ENCODE assay signal across 9 cellular contexts in genomic region chr11:49208006-49208721, GRCh38. TPM values are rescaled to one million over a fixed set of nuclear protein-coding genes. Genes with fewer than 3 reads are reported as not detected.
DNase-seq lines count a peak whose midpoint lies in the region; ATAC-seq, FAIRE-seq and TF ChIP-seq lines count a peak whose summit lies in the region.
"Had no signal": no experiment of that assay in that cellular context is flagged by ENCODE, and none has a peak within 500 bp of the region (broad histone marks: within the 10 kb centered on the region; RNA-seq: fewer than 3 reads in every experiment).

TSS of gene FOLH1 (minus strand) at chr11:49208602. CDS start at chr11:49208409, 193 bp downstream.

- no peak within 1 kb of the TSS for H2BK5ac ChIP-seq in H1 (ENCODE audit: low read depth, low read length)

- TF ChIP-seq RAD21 in H1 (IDR thresholded peaks at IDR 0.05 in 1 of 2, conservative IDR thresholded peaks at IDR 0.05 in 1 of 2; ENCODE audit: low read depth in 2 of 2, low read length in 2 of 2): no peak

- 90% methylated on average over 19 of the region's 48 CpGs; no CpG with 5 or more reads in 1 of the 2 experiments for WGBS in H1 (ENCODE audit: extremely low coverage in 1 of 2, insufficient coverage in 1 of 2, insufficient read length in 1 of 2, insufficient replicate concordance in 2 of 2, low coverage in 1 of 2, low lambda C conversion rate in 2 of 2, missing lambda C conversion rate in 1 of 2), 2 experiments

- no peak within 1 kb of the TSS for H4K5ac ChIP-seq in H1 (ENCODE audit: insufficient read length, low read depth, low read length)

- no peak within 1 kb of the TSS for H3K4ac ChIP-seq in H1 (replicated peaks; ENCODE audit: insufficient read length, low read depth, low read length)

- no peak within 1 kb of the TSS for H3K18ac ChIP-seq in H1 (ENCODE audit: extremely low read depth, low read length)

- H3K27ac Mint-ChIP-seq in CD4-positive, alpha-beta T cell: no peak within 1 kb of the TSS

- H3K4me1 ChIP-seq in ACC112 (ENCODE audit: control insufficient read depth, insufficient read depth, low read length, unreplicated experiment): no peaks in the 10 kb centered on the region
- no peaks in the 10 kb centered on the region for H3K4me1 ChIP-seq in HUES48 (ENCODE audit: control insufficient read depth, insufficient read depth, low read length)
- H3K4me1 ChIP-seq in H1 (replicated peaks in 1 of 4; ENCODE audit: control insufficient read depth in 3 of 4, insufficient read depth in 4 of 4, low read length in 3 of 4): no peaks in the 10 kb centered on the region
- no peaks in the 10 kb centered on the region for H3K4me1 ChIP-seq in mucosa of descending colon (ENCODE audit: low read depth)

- no peak within 1 kb of the TSS for H4K91ac ChIP-seq in H1 (replicated peaks; ENCODE audit: insufficient read length, low read length)

- H3K9me3 ChIP-seq in HUES48 (ENCODE audit: control insufficient read depth, insufficient read depth, low read length) (peaks cover 11% of the 10 kb centered on the region; the same call in 1 of the 2 replicates), H1 (ENCODE audit: insufficient read depth in 2 of 2, low read depth in 1 of 2, low read length in 1 of 2) (peaks cover 16 to 46% of the 10 kb centered on the region in 2 experiments; a peak in 3 of 4 replicates), mucosa of descending colon (no peaks in the 10 kb centered on the region)
- H3K9me3 ChIP-seq in CD4-positive, alpha-beta T cell (ENCODE audit: control insufficient read depth, low read length): no peaks in the 10 kb centered on the region

- no peak within 1 kb of the TSS for H2AK5ac ChIP-seq in H1 (ENCODE audit: low read depth, low read length)

- no peak for TF ChIP-seq EP300 in H1 (IDR thresholded peaks at IDR 0.05; ENCODE audit: borderline replicate concordance in 1 of 2, low read depth in 2 of 2, low read length in 2 of 2)

- CTCF ChIA-PET in H1 (lab: Charles Lee; ENCODE audit: partially characterized antibody): no interaction called here
- CTCF ChIA-PET in CD4-positive, alpha-beta T cell (lab: Charles Lee): no interaction called here

- TF ChIP-seq CTCF in H1 (IDR thresholded peaks at IDR 0.05; ENCODE audit: control extremely low read depth in 1 of 3, insufficient read depth in 1 of 3, low read depth in 1 of 3, low read length in 3 of 3) (no peak), mucosa of descending colon (IDR thresholded peaks at IDR 0.05) (no peak)
- TF ChIP-seq CTCF in CD4-positive, alpha-beta T cell (IDR thresholded peaks at IDR 0.05): no peak

- H3K79me1 ChIP-seq in H1 (ENCODE audit: low read depth, low read length): no peaks in the 10 kb centered on the region

- peaks cover 14% of the 10 kb centered on the region for H3K27me3 Mint-ChIP-seq in CD4-positive, alpha-beta T cell

- no peak within 1 kb of the TSS for H2BK15ac ChIP-seq in H1 (ENCODE audit: low read length)

- no peak within 1 kb of the TSS for H3K27ac ChIP-seq in ACC112 (ENCODE audit: low read depth, low read length)
- H3K27ac ChIP-seq in HUES48 (ENCODE audit: low read depth, low read length): no peak within 1 kb of the TSS
- H3K27ac ChIP-seq in H1 (ENCODE audit: low read depth, low read length): no peak within 1 kb of the TSS
- H3K27ac ChIP-seq in CD4-positive, alpha-beta T cell (ENCODE audit: low read depth, low read length): no peak within 1 kb of the TSS

- H3K4me3 Mint-ChIP-seq in CD4-positive, alpha-beta T cell: no peak within 1 kb of the TSS

- H3K79me2 ChIP-seq in ACC112 (ENCODE audit: control insufficient read depth, insufficient read depth, low read length, unreplicated experiment): no peaks in the 10 kb centered on the region
- no peaks in the 10 kb centered on the region for H3K79me2 ChIP-seq in H1 (ENCODE audit: control insufficient read depth in 1 of 2, insufficient read depth in 2 of 2, low read length in 2 of 2)

- peaks cover 2% of the 10 kb centered on the region for H3K9me3 Mint-ChIP-seq in CD4-positive, alpha-beta T cell

- H3K14ac ChIP-seq in H1 (ENCODE audit: insufficient read length): no peak within 1 kb of the TSS

- FAIRE-seq in H1 (lab: Jason Lieb, UNC): no peak

- DNase-seq in H1 (ENCODE audit: low read depth in 1 of 2, low spot score in 2 of 2): peak in 1 of 2 experiments; percentile 51
- DNase-seq in mucosa of descending colon: peak in 1 of 3 donors; percentile 26
- no peak for DNase-seq in CD4-positive, alpha-beta T cell
- DNase-seq in activated T-cell treated with anti-CD3 and anti-CD28 coated beads, Interleukin-2, amount 50 U/mL, for 1 hour: no peak

- no peak within 1 kb of the TSS for H2BK20ac ChIP-seq in H1 (ENCODE audit: low read length)

- H2BK12ac ChIP-seq in H1 (ENCODE audit: low read depth, low read length): no peak within 1 kb of the TSS

- 0 out of 2 replicates have a peak within 1 kb of the TSS, but pooled peaks have one; percentile 46 for H4K8ac ChIP-seq in H1 (ENCODE audit: extremely low read depth, insufficient read depth, low read length)

- H3K23me2 ChIP-seq in H1 (ENCODE audit: low read depth, low read length): no peaks in the 10 kb centered on the region

- 0 out of 2 replicates have a peak, but pooled peaks cover 4% of the 10 kb centered on the region for H3K27me3 ChIP-seq in ACC112 (ENCODE audit: insufficient read depth, low read length)
- peaks cover 8% of the 10 kb centered on the region for H3K27me3 ChIP-seq in HUES48 (ENCODE audit: control insufficient read depth, insufficient read depth, low read length)
- no peaks in the 10 kb centered on the region for H3K27me3 ChIP-seq in H1 (replicated peaks in 1 of 4; ENCODE audit: control insufficient read depth in 3 of 4, extremely low read depth in 1 of 4, insufficient read depth in 3 of 4, low read length in 3 of 4)
- peaks cover 8% of the 10 kb centered on the region for H3K27me3 ChIP-seq in CD4-positive, alpha-beta T cell (ENCODE audit: control insufficient read depth, insufficient read depth, low read length)

- H3K23ac ChIP-seq in H1 (ENCODE audit: insufficient read length): no peak within 1 kb of the TSS

- no peak within 1 kb of the TSS for H3K4me3 ChIP-seq in ACC112 (ENCODE audit: low read depth, low read length)
- H3K4me3 ChIP-seq in HUES48 (ENCODE audit: low read depth, low read length): peak within 1 kb of the TSS; percentile 56
- peak within 1 kb of the TSS in 1 of 4 experiments; percentile 33; a peak in 1 of 8 replicates for H3K4me3 ChIP-seq in H1 (ENCODE audit: extremely low read depth in 1 of 4, insufficient read depth in 2 of 4, low read depth in 3 of 4, low read length in 4 of 4)
- H3K4me3 ChIP-seq in mucosa of descending colon: no peak within 1 kb of the TSS

- POLR2A ChIA-PET in H1 (lab: Charles Lee; ENCODE audit: partially characterized antibody): no interaction called here
- POLR2A ChIA-PET in CD4-positive, alpha-beta T cell (lab: Charles Lee): no interaction called here

- H3K56ac ChIP-seq in H1 (replicated peaks; ENCODE audit: insufficient read length, low read depth, low read length): no peak within 1 kb of the TSS

- no peak within 1 kb of the TSS for H2BK120ac ChIP-seq in H1 (replicated peaks; ENCODE audit: low read depth, low read length)

- H4K20me1 ChIP-seq in H1 (replicated peaks in 1 of 2; ENCODE audit: control insufficient read depth in 1 of 2, insufficient read depth in 2 of 2, low read length in 2 of 2): no peaks in the 10 kb centered on the region

- H3K36me3 ChIP-seq in ACC112 (ENCODE audit: insufficient read depth, low read length) (no peaks in the 10 kb centered on the region), HUES48 (ENCODE audit: control insufficient read depth, insufficient read depth, low read length) (no peaks in the 10 kb centered on the region), H1 (ENCODE audit: control insufficient read depth in 2 of 4, insufficient read depth in 4 of 4, low read length in 3 of 4) (no peaks in the 10 kb centered on the region; a peak in 1 of 8 replicates), mucosa of descending colon (ENCODE audit: low read depth) (no peaks in the 10 kb centered on the region)

- intact Hi-C loops in mucosa of descending colon (cut with DNase I, micrococcal nuclease): no loop called here
- intact Hi-C loops in CD4-positive, alpha-beta T cell (cut with DNase I, micrococcal nuclease): no loop called here

- no peak for TF ChIP-seq POLR2A in H1 (IDR thresholded peaks at IDR 0.05; ENCODE audit: control extremely low read depth in 1 of 2, low read depth in 2 of 2, low read length in 2 of 2)

- H2AFZ ChIP-seq in ACC112 (ENCODE audit: low read length, unreplicated experiment): peak within 1 kb of the TSS; percentile 25
- H2AFZ ChIP-seq in H1 (ENCODE audit: low read length): no peak within 1 kb of the TSS

- peak within 1 kb of the TSS in 1 of 2 experiments; percentile 34; a peak in 1 of 4 replicates for H3K4me2 ChIP-seq in H1 (ENCODE audit: insufficient read depth in 1 of 2, low read depth in 2 of 2, low read length in 2 of 2)

- peak; percentile 33 for ATAC-seq in mucosa of descending colon
- no peak for ATAC-seq in HG02588 (IDR thresholded peaks at IDR 0.05; ENCODE audit: unreplicated experiment)
- ATAC-seq in HG03135 (IDR thresholded peaks at IDR 0.05; ENCODE audit: unreplicated experiment): no peak
- ATAC-seq in CD4-positive, alpha-beta T cell (ENCODE audit: poor library complexity): no peak

- H3K4me1 Mint-ChIP-seq in CD4-positive, alpha-beta T cell (ENCODE audit: low read depth): no peaks in the 10 kb centered on the region

- no peaks in the 10 kb centered on the region for H3K36me3 Mint-ChIP-seq in CD4-positive, alpha-beta T cell (ENCODE audit: low read depth)

- H3K9ac ChIP-seq in HUES48 (ENCODE audit: low read depth, low read length) (no peak within 1 kb of the TSS), H1 (replicated peaks in 1 of 4; ENCODE audit: extremely low read depth in 1 of 4, low read depth in 3 of 4, low read length in 3 of 4) (no peak within 1 kb of the TSS)

TF ChIP-seq in H1, 55 proteins besides CTCF, POLR2A, EP300 and RAD21:
- TF ChIP-seq EGR1 (IDR thresholded peaks at IDR 0.05; ENCODE audit: borderline replicate concordance, low read depth, low read length) (no peak), GABPA (IDR thresholded peaks at IDR 0.05; ENCODE audit: borderline replicate concordance, insufficient read depth, low read length) (no peak)

RNA-seq across cellular contexts. Expression of gene FOLH1, which starts in this region (rescaled TPM):
- total RNA-seq in H1 (2021; fragmentation: NEBNext Ultra II Directional; extraction: Animal tissue kit (Norgen Biotek cat#: 25700)): 0.31 and 0.56 TPM in 2 replicates
- not detected in 2 replicates for polyA plus RNA-seq in H1 (2011; rRNA removed)
- not detected for polyA plus RNA-seq in H1 (2011; cell fraction: cytosol; rRNA removed)
- polyA plus RNA-seq in H1 (2011; cell fraction: nucleus; rRNA removed): not detected
- polyA plus RNA-seq in H1 (2012, experiment 1 of 2): not detected in 4 replicates
- polyA plus RNA-seq in H1 (2012, experiment 2 of 2): not detected
- 0.36 TPM for polyA plus RNA-seq in H1 (2013, experiment 1 of 2)
- polyA plus RNA-seq in H1 (2013, experiment 2 of 2): 0.44 TPM
- not detected in 2 replicates for polyA minus RNA-seq in H1 (2011; rRNA and poly(A)+ RNA removed)
- not detected for polyA minus RNA-seq in H1 (2011; cell fraction: cytosol; rRNA and poly(A)+ RNA removed)
- not detected for polyA minus RNA-seq in H1 (2011; cell fraction: nucleus; rRNA and poly(A)+ RNA removed)
- 1 to 10 TPM in 2 of 3 donors, under 1 TPM in 1; 0.34 to 1.4 (median 1.0) TPM for total RNA-seq in mucosa of descending colon
- total RNA-seq in CD4-positive, alpha-beta T cell: not detected
- total RNA-seq: Daoy had no signal
